In the genomic region with DNA sequence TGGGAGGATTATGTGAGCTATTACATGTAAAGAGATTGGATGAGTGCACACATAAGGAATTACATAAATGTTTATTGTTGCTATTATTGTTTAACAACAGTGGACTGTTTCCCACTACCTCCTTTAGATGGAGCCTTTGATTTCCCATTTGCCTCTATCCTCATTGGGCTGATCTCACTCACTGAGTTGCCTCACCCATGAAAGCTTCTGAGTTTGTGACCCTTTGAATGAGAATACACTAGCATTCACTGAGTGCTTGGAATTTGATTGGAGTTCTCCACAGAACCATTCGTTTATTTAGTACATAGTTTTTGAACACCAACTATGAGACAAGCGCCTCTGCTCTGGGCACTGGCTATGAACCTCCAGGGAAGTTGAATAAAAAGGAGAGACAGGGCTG, we compare ENCODE assay signal across 2 cellular contexts.
TF ChIP-seq lines count a peak whose summit lies in the region.

No MANE protein-coding gene starts in this region.

TF ChIP-seq in WTC11, 78 proteins besides CTCF, POLR2A, EP300 and RAD21 (continued from another document):
- TF ChIP-seq, protein P1, sequence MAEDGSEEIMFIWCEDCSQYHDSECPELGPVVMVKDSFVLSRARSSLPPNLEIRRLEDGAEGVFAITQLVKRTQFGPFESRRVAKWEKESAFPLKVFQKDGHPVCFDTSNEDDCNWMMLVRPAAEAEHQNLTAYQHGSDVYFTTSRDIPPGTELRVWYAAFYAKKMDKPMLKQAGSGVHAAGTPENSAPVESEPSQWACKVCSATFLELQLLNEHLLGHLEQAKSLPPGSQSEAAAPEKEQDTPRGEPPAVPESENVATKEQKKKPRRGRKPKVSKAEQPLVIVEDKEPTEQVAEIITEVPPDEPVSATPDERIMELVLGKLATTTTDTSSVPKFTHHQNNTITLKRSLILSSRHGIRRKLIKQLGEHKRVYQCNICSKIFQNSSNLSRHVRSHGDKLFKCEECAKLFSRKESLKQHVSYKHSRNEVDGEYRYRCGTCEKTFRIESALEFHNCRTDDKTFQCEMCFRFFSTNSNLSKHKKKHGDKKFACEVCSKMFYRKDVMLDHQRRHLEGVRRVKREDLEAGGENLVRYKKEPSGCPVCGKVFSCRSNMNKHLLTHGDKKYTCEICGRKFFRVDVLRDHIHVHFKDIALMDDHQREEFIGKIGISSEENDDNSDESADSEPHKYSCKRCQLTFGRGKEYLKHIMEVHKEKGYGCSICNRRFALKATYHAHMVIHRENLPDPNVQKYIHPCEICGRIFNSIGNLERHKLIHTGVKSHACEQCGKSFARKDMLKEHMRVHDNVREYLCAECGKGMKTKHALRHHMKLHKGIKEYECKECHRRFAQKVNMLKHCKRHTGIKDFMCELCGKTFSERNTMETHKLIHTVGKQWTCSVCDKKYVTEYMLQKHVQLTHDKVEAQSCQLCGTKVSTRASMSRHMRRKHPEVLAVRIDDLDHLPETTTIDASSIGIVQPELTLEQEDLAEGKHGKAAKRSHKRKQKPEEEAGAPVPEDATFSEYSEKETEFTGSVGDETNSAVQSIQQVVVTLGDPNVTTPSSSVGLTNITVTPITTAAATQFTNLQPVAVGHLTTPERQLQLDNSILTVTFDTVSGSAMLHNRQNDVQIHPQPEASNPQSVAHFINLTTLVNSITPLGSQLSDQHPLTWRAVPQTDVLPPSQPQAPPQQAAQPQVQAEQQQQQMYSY (CRISPR knock-in tag; IDR thresholded peaks at IDR 0.05) = no peak
- TF ChIP-seq E2F1 (CRISPR knock-in tag; IDR thresholded peaks at IDR 0.05) = no peak

TF ChIP-seq in H1, 55 proteins besides CTCF, POLR2A, EP300 and RAD21 (continued from another document):
- TF ChIP-seq RBBP5 (IDR thresholded peaks at IDR 0.05; ENCODE audit: borderline replicate concordance, low read depth, low read length) (no peak), RNF2 (IDR thresholded peaks at IDR 0.05; ENCODE audit: borderline replicate concordance, low read depth, low read length, missing control alignments, poor library complexity, severe bottlenecking) (no peak), CBX5 (IDR thresholded peaks at IDR 0.05; ENCODE audit: low read depth, low read length) (no peak), EGR1 (IDR thresholded peaks at IDR 0.05; ENCODE audit: borderline replicate concordance, low read depth, low read length) (no peak)
